16 cellular contexts compared by ENCODE assay signal in genomic region chr13:113551081-113552000, GRCh38. TPM values are rescaled to one million over a fixed set of nuclear protein-coding genes. Genes with fewer than 3 reads are reported as not detected.
A peak's percentile ranks its signal among the peaks of the same experiment; 100 is the strongest.
DNase-seq lines count a peak whose midpoint lies in the region; ATAC-seq and TF ChIP-seq lines count a peak whose summit lies in the region.
"Had no signal": no experiment of that assay in that cellular context is flagged by ENCODE, and none has a peak within 500 bp of the region (broad histone marks: within the 10 kb centered on the region; RNA-seq: fewer than 3 reads in every experiment).

No MANE protein-coding gene starts in this region.

- ATAC-seq in stimulated activated effector memory CD8-positive, alpha-beta T cell treated with anti-CD3 and anti-CD28 coated beads, Interleukin-12 subunit alpha, Interleukin-12 subunit beta, amount 100 ng/mL, for 72 hours = no peak
- ATAC-seq: natural killer cell treated with Interleukin-12 subunit alpha and Interleukin-12 subunit beta and Interleukin-15 and Interleukin-18, amount 100 ng/mL, for 72 hours; stimulated activated naive B cell treated with anti-CD40 and anti-IgM and Interleukin-4, amounts not matched to agents 10 μg/mL and 1 μg/mL and 100 μg/mL, for 72 hours had no signal

- no peaks in the 10 kb centered on the region for H3K4me1 ChIP-seq in endodermal cell (ENCODE audit: control insufficient read depth, insufficient read depth, low read length)

- H3K36me3 ChIP-seq in endodermal cell (ENCODE audit: control insufficient read depth, insufficient read depth, low read length) = peaks cover 30% of the 10 kb centered on the region

- no peak overlapping the region for H3K27ac Mint-ChIP-seq in activated CD4-positive, alpha-beta T cell treated with anti-CD3 and anti-CD28 coated beads, Interleukin-2, amount 10 ng/mL, durations not matched to agents 7 days and 5 days
- H3K27ac Mint-ChIP-seq in endodermal cell = no peak overlapping the region
- H3K27ac Mint-ChIP-seq in type B pancreatic cell = peak overlapping the region; percentile 63
- H3K27ac Mint-ChIP-seq in stimulated activated effector memory CD8-positive, alpha-beta T cell treated with anti-CD3 and anti-CD28 coated beads, Interleukin-12 subunit alpha, Interleukin-12 subunit beta, amount 100 ng/mL, for 72 hours = no peak overlapping the region
- H3K27ac Mint-ChIP-seq: activated naive CD4-positive, alpha-beta T cell treated with anti-CD3 and anti-CD28 coated beads, Interleukin-2, amount 10 ng/mL, durations not matched to agents 7 days and 5 days; natural killer cell treated with Interleukin-12 subunit alpha and Interleukin-12 subunit beta and Interleukin-15 and Interleukin-18, amount 100 ng/mL, for 72 hours; stimulated activated naive B cell treated with anti-CD40 and anti-IgM and Interleukin-4, amounts not matched to agents 10 μg/mL and 1 μg/mL and 100 μg/mL, for 72 hours had no signal

- DNase-seq in activated CD4-positive, alpha-beta T cell treated with anti-CD3 and anti-CD28 coated beads, Interleukin-2, amount 10 ng/mL, durations not matched to agents 7 days and 5 days = peak; percentile 1
- DNase-seq in activated CD4-positive, alpha-beta T cell treated with anti-CD3 and anti-CD28 coated beads for 4 hours = no peak
- peak; percentile 64 for DNase-seq in NCI-H510A (lab: John Stamatoyannopoulos, UW)
- peak; percentile 33 for DNase-seq in endodermal cell
- peak; percentile 58 for DNase-seq in type B pancreatic cell (ENCODE audit: extremely low spot score, unreplicated experiment)
- DNase-seq in stimulated activated effector memory CD8-positive, alpha-beta T cell treated with anti-CD3 and anti-CD28 coated beads, Interleukin-12 subunit alpha, Interleukin-12 subunit beta, amount 100 ng/mL, for 72 hours (ENCODE audit: low spot score in 2 of 2) = no peak
- DNase-seq in dedifferentiated amniotic fluid mesenchymal stem cell (ENCODE audit: extremely low spot score) = no peak
- no peak for DNase-seq in stimulated activated CD4-positive, alpha-beta T cell treated with anti-CD3 and anti-CD28 coated beads, Interleukin-2, amount 100 ng/mL, for 48 hours
- DNase-seq: activated naive CD4-positive, alpha-beta T cell treated with anti-CD3 and anti-CD28 coated beads, Interleukin-2, amount 10 ng/mL, durations not matched to agents 7 days and 5 days; effector CD8-positive, alpha-beta T cell; NCI-H146; sigmoid colon; stimulated activated naive B cell treated with anti-CD40 and anti-IgM and Interleukin-4, amounts not matched to agents 10 μg/mL and 1 μg/mL and 100 μg/mL, for 72 hours had no signal

- TF ChIP-seq CTCF in endodermal cell (conservative IDR thresholded peaks at IDR 0.05) (no peak), type B pancreatic cell (conservative IDR thresholded peaks at IDR 0.05) (no peak)

- no peaks in the 10 kb centered on the region for H3K9me3 ChIP-seq in endodermal cell (ENCODE audit: control insufficient read depth, low read length)
- H3K9me3 ChIP-seq: sigmoid colon had no signal

- no peaks in the 10 kb centered on the region for H3K4me1 Mint-ChIP-seq in activated CD4-positive, alpha-beta T cell treated with anti-CD3 and anti-CD28 coated beads, Interleukin-2, amount 10 ng/mL, durations not matched to agents 7 days and 5 days
- H3K4me1 Mint-ChIP-seq in endodermal cell = peaks cover 12% of the 10 kb centered on the region
- peaks cover 9% of the 10 kb centered on the region for H3K4me1 Mint-ChIP-seq in type B pancreatic cell (ENCODE audit: unreplicated experiment)
- no peaks in the 10 kb centered on the region for H3K4me1 Mint-ChIP-seq in stimulated activated effector memory CD8-positive, alpha-beta T cell treated with anti-CD3 and anti-CD28 coated beads, Interleukin-12 subunit alpha, Interleukin-12 subunit beta, amount 100 ng/mL, for 72 hours
- H3K4me1 Mint-ChIP-seq: activated naive CD4-positive, alpha-beta T cell treated with anti-CD3 and anti-CD28 coated beads, Interleukin-2, amount 10 ng/mL, durations not matched to agents 7 days and 5 days had no signal

- POLR2A ChIA-PET in activated CD4-positive, alpha-beta T cell treated with anti-CD3 and anti-CD28 coated beads, Interleukin-2, amount 10 ng/mL, durations not matched to agents 7 days and 5 days (lab: Charles Lee) = no interaction called here

- 84 to 86% methylated on average over 12 to 16 of the region's 16 CpGs for WGBS in endodermal cell (ENCODE audit: insufficient coverage in 1 of 2, insufficient read length in 1 of 2), 2 experiments

- no peak overlapping the region for H3K4me3 ChIP-seq in endodermal cell (ENCODE audit: low read length)
- H3K4me3 ChIP-seq: sigmoid colon, SK-N-MC had no signal

- H3K27me3 Mint-ChIP-seq in activated CD4-positive, alpha-beta T cell treated with anti-CD3 and anti-CD28 coated beads, Interleukin-2, amount 10 ng/mL, durations not matched to agents 7 days and 5 days = no peaks in the 10 kb centered on the region
- H3K27me3 Mint-ChIP-seq in endodermal cell (ENCODE audit: insufficient read depth) (no peaks in the 10 kb centered on the region), type B pancreatic cell (no peaks in the 10 kb centered on the region)
- H3K27me3 Mint-ChIP-seq: activated naive CD4-positive, alpha-beta T cell treated with anti-CD3 and anti-CD28 coated beads, Interleukin-2, amount 10 ng/mL, durations not matched to agents 7 days and 5 days; brain; natural killer cell treated with Interleukin-12 subunit alpha and Interleukin-12 subunit beta and Interleukin-15 and Interleukin-18, amount 100 ng/mL, for 72 hours; stimulated activated naive B cell treated with anti-CD40 and anti-IgM and Interleukin-4, amounts not matched to agents 10 μg/mL and 1 μg/mL and 100 μg/mL, for 72 hours had no signal

- H3K27me3 ChIP-seq in endodermal cell (ENCODE audit: control insufficient read depth, insufficient read depth, low read length, poor library complexity, severe bottlenecking) = no peaks in the 10 kb centered on the region
- H3K27me3 ChIP-seq: sigmoid colon had no signal

- no peaks in the 10 kb centered on the region for H3K36me3 Mint-ChIP-seq in activated CD4-positive, alpha-beta T cell treated with anti-CD3 and anti-CD28 coated beads, Interleukin-2, amount 10 ng/mL, durations not matched to agents 7 days and 5 days (ENCODE audit: low read depth)
- peaks cover 25% of the 10 kb centered on the region for H3K36me3 Mint-ChIP-seq in endodermal cell (ENCODE audit: low read depth)
- peaks cover 13% of the 10 kb centered on the region for H3K36me3 Mint-ChIP-seq in type B pancreatic cell
- H3K36me3 Mint-ChIP-seq in stimulated activated effector memory CD8-positive, alpha-beta T cell treated with anti-CD3 and anti-CD28 coated beads, Interleukin-12 subunit alpha, Interleukin-12 subunit beta, amount 100 ng/mL, for 72 hours = peaks cover 22% of the 10 kb centered on the region
- H3K36me3 Mint-ChIP-seq: activated naive CD4-positive, alpha-beta T cell treated with anti-CD3 and anti-CD28 coated beads, Interleukin-2, amount 10 ng/mL, durations not matched to agents 7 days and 5 days had no signal

- no peak overlapping the region for H3K27ac ChIP-seq in endodermal cell (ENCODE audit: low read depth, low read length)
- H3K27ac ChIP-seq: sigmoid colon, SK-N-MC had no signal

- H3K9me3 Mint-ChIP-seq in activated CD4-positive, alpha-beta T cell treated with anti-CD3 and anti-CD28 coated beads, Interleukin-2, amount 10 ng/mL, durations not matched to agents 7 days and 5 days = no peaks in the 10 kb centered on the region
- H3K9me3 Mint-ChIP-seq in endodermal cell (no peaks in the 10 kb centered on the region), type B pancreatic cell (no peaks in the 10 kb centered on the region)
- H3K9me3 Mint-ChIP-seq in stimulated activated effector memory CD8-positive, alpha-beta T cell treated with anti-CD3 and anti-CD28 coated beads, Interleukin-12 subunit alpha, Interleukin-12 subunit beta, amount 100 ng/mL, for 72 hours = no peaks in the 10 kb centered on the region
- H3K9me3 Mint-ChIP-seq: activated naive CD4-positive, alpha-beta T cell treated with anti-CD3 and anti-CD28 coated beads, Interleukin-2, amount 10 ng/mL, durations not matched to agents 7 days and 5 days; brain; natural killer cell treated with Interleukin-12 subunit alpha and Interleukin-12 subunit beta and Interleukin-15 and Interleukin-18, amount 100 ng/mL, for 72 hours; stimulated activated naive B cell treated with anti-CD40 and anti-IgM and Interleukin-4, amounts not matched to agents 10 μg/mL and 1 μg/mL and 100 μg/mL, for 72 hours had no signal

- CTCF ChIA-PET in activated CD4-positive, alpha-beta T cell treated with anti-CD3 and anti-CD28 coated beads, Interleukin-2, amount 10 ng/mL, durations not matched to agents 7 days and 5 days (lab: Charles Lee) = interaction anchor here (0.9 kb wide), 1 partner anchor 54 kb away, joined by 3 read pairs; no protein-coding TSS in a partner anchor

- H3K9ac ChIP-seq in endodermal cell (ENCODE audit: extremely low read depth, low read length, poor library complexity, severe bottlenecking) = no peak overlapping the region

- no peak overlapping the region for H3K4me3 Mint-ChIP-seq in activated CD4-positive, alpha-beta T cell treated with anti-CD3 and anti-CD28 coated beads, Interleukin-2, amount 10 ng/mL, durations not matched to agents 7 days and 5 days
- no peak overlapping the region for H3K4me3 Mint-ChIP-seq in endodermal cell
- H3K4me3 Mint-ChIP-seq in type B pancreatic cell = no peak overlapping the region
- H3K4me3 Mint-ChIP-seq in stimulated activated effector memory CD8-positive, alpha-beta T cell treated with anti-CD3 and anti-CD28 coated beads, Interleukin-12 subunit alpha, Interleukin-12 subunit beta, amount 100 ng/mL, for 72 hours = no peak overlapping the region
- H3K4me3 Mint-ChIP-seq: activated naive CD4-positive, alpha-beta T cell treated with anti-CD3 and anti-CD28 coated beads, Interleukin-2, amount 10 ng/mL, durations not matched to agents 7 days and 5 days; brain; natural killer cell treated with Interleukin-12 subunit alpha and Interleukin-12 subunit beta and Interleukin-15 and Interleukin-18, amount 100 ng/mL, for 72 hours; stimulated activated naive B cell treated with anti-CD40 and anti-IgM and Interleukin-4, amounts not matched to agents 10 μg/mL and 1 μg/mL and 100 μg/mL, for 72 hours had no signal

RNA-seq across cellular contexts. Expression of gene TFDP1, which starts 33.2 kb away (rescaled TPM):
- 100 to 1,000 TPM; 152 to 153 TPM for total RNA-seq in activated CD4-positive, alpha-beta T cell treated with anti-CD3 and anti-CD28 coated beads, Interleukin-2, amount 10 ng/mL, durations not matched to agents 7 days and 5 days
- total RNA-seq in endodermal cell (10 to 100 TPM; 74.8 to 76.1 TPM), type B pancreatic cell (ENCODE audit: low replicate concordance) (78.4 and 78.8 TPM in 2 replicates)
- polyA plus RNA-seq in endodermal cell (2013, experiment 1 of 2) = 84.3 TPM
- polyA plus RNA-seq in endodermal cell (2013, experiment 2 of 2) = 82.9 TPM

Comparison
In these comparisons a context has a peak if more than half of its experiments do, and no peak if none do; other contexts are left out.
1. DNase-seq: peak in activated CD4-positive, alpha-beta T cell treated with anti-CD3 and anti-CD28 coated beads, Interleukin-2, amount 10 ng/mL, durations not matched to agents 7 days and 5 days (single experiment), NCI-H510A (single experiment), endodermal cell (single experiment) and type B pancreatic cell (single experiment); none in activated CD4-positive, alpha-beta T cell treated with anti-CD3 and anti-CD28 coated beads for 4 hours (0 of 2), stimulated activated effector memory CD8-positive, alpha-beta T cell treated with anti-CD3 and anti-CD28 coated beads, Interleukin-12 subunit alpha, Interleukin-12 subunit beta, amount 100 ng/mL, for 72 hours (0 of 2), dedifferentiated amniotic fluid mesenchymal stem cell (single experiment) and stimulated activated CD4-positive, alpha-beta T cell treated with anti-CD3 and anti-CD28 coated beads, Interleukin-2, amount 100 ng/mL, for 48 hours (0 of 2).